11 cellular contexts compared by ENCODE assay signal in the genomic region with DNA sequence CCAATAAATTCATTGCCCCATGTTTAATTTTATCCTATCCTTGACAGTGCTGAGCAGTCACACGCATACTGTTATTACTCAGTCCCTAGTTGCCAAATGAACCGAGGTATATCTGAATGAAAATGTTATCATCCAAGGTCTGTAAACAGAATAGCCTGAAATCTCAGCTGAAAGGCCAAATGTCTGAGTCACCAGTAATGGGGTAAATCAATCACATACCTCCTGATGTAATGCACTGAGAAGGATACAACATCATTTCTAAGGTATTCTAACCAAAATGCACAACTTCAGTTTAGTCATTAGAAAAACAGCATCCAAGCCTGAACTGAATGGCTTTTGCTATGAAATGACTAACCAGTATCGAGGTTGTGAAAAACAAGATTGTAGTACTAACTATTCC.
DNase-seq lines count a peak whose midpoint lies in the region; TF ChIP-seq lines count a peak whose summit lies in the region.
"Had no signal": no experiment of that assay in that cellular context is flagged by ENCODE, and none has a peak within 500 bp of the region (broad histone marks: within the 10 kb centered on the region; RNA-seq: fewer than 3 reads in every experiment).

No MANE protein-coding gene starts in this region.

- H4K91ac ChIP-seq in trophoblast cell (ENCODE audit: low read depth, low read length), result no peak overlapping the region

- no peaks in the 10 kb centered on the region for H3K27me3 ChIP-seq in trophoblast cell (ENCODE audit: insufficient read depth, low read length)
- H3K27me3 ChIP-seq: right lobe of liver had no signal

- H3K27ac ChIP-seq in trophoblast cell (ENCODE audit: low read depth, low read length), result no peak overlapping the region
- H3K27ac ChIP-seq: right lobe of liver had no signal

- no peak overlapping the region for H4K12ac ChIP-seq in trophoblast cell (ENCODE audit: low read depth, low read length)

- H3K36me3 ChIP-seq in trophoblast cell (ENCODE audit: control insufficient read depth in 1 of 2, insufficient read depth in 2 of 2, low read length in 2 of 2), result no peaks in the 10 kb centered on the region
- H3K36me3 ChIP-seq: right lobe of liver had no signal

- H3K9ac ChIP-seq in trophoblast cell (ENCODE audit: low read length), result no peak overlapping the region

- no peak overlapping the region for H3K23ac ChIP-seq in trophoblast cell (ENCODE audit: low read length)

- DNase-seq in GM04503 (ENCODE audit: low read depth), result peak; percentile 98
- peak; percentile 99 for DNase-seq in NCI-H226
- DNase-seq in dermis blood vessel endothelial cell, result peak; percentile 96
- DNase-seq in trophoblast cell, result peak; percentile 66 to 89
- DNase-seq in HT-29 (ENCODE audit: low spot score), result no peak
- no peak for DNase-seq in GM19238 (ENCODE audit: insufficient read length, low spot score)
- DNase-seq in lower leg skin (ENCODE audit: low spot score in 2 of 2), result no peak
- no peak for DNase-seq in RPMI8226
- DNase-seq: NCI-H510A, right lobe of liver, T-helper 17 cell had no signal

- no peaks in the 10 kb centered on the region for H3K9me3 ChIP-seq in trophoblast cell (ENCODE audit: insufficient read depth, low read depth, low read length)
- H3K9me3 ChIP-seq: right lobe of liver had no signal

- H3K4me2 ChIP-seq in trophoblast cell (ENCODE audit: low read length), result no peak overlapping the region

- WGBS in trophoblast cell (ENCODE audit: extremely low coverage, insufficient coverage, insufficient read length), result no CpG with 5 or more reads among the region's 3 CpGs
- 55 to 73% methylated on average over 3 of the region's 3 CpGs for WGBS in lower leg skin, 2 donors

- TF ChIP-seq CTCF in lower leg skin (IDR thresholded peaks at IDR 0.05), result no peak

- H3K14ac ChIP-seq in trophoblast cell (ENCODE audit: low read length), result no peak overlapping the region

- intact Hi-C loops in lower leg skin (cut with DNase I; ENCODE audit: low total_unique reads), result no loop called here

- no peak overlapping the region for H2BK12ac ChIP-seq in trophoblast cell (ENCODE audit: low read length)

- H3K18ac ChIP-seq in trophoblast cell (ENCODE audit: low read length), result no peak overlapping the region

- H4K8ac ChIP-seq in trophoblast cell (ENCODE audit: low read depth, low read length), result no peak overlapping the region

- peaks cover 0 to 2% of the 10 kb centered on the region in 2 experiments for H3K4me1 ChIP-seq in trophoblast cell (ENCODE audit: control insufficient read depth in 1 of 2, insufficient read depth in 2 of 2, low read length in 2 of 2)
- H3K4me1 ChIP-seq: right lobe of liver had no signal

- H3K79me2 ChIP-seq in trophoblast cell (ENCODE audit: control insufficient read depth, insufficient read depth, low read length, poor library complexity), result no peaks in the 10 kb centered on the region

- H3K4ac ChIP-seq in trophoblast cell (ENCODE audit: low read depth, low read length), result no peak overlapping the region

- TF ChIP-seq POLR2A in lower leg skin (IDR thresholded peaks at IDR 0.05), result no peak

- H2AFZ ChIP-seq in trophoblast cell (ENCODE audit: insufficient read depth, low read length, poor library complexity), result no peak overlapping the region

- no peak overlapping the region for H2BK5ac ChIP-seq in trophoblast cell (ENCODE audit: low read depth, low read length, poor library complexity)

- no peak overlapping the region for H3K4me3 ChIP-seq in trophoblast cell (ENCODE audit: low read depth, low read length)
- no peak overlapping the region for H3K4me3 ChIP-seq in lower leg skin (ENCODE audit: low read depth, poor library complexity, severe bottlenecking)
- H3K4me3 ChIP-seq: right lobe of liver had no signal

- H2BK120ac ChIP-seq in trophoblast cell (ENCODE audit: insufficient read depth, low read length, poor library complexity), result no peak overlapping the region

- H3K79me1 ChIP-seq in trophoblast cell (ENCODE audit: low read length), result no peaks in the 10 kb centered on the region

- no peak overlapping the region for H2AK5ac ChIP-seq in trophoblast cell (ENCODE audit: low read length)

Comparison
In these comparisons a context has a peak if more than half of its experiments do, and no peak if none do; other contexts are left out.
1. DNase-seq: peak in GM04503 (single experiment), NCI-H226 (single experiment), dermis blood vessel endothelial cell (single experiment) and trophoblast cell (2 of 2); none in HT-29 (single experiment), GM19238 (single experiment), lower leg skin (0 of 2) and RPMI8226 (single experiment).